Comparison of ENCODE assay signal across 34 cellular contexts in genomic region chr20:2307136-2307535, GRCh38. TPM values are rescaled to one million over a fixed set of nuclear protein-coding genes. Genes with fewer than 3 reads are reported as not detected.
"Had no signal": no experiment of that assay in that cellular context is flagged by ENCODE, and none has a peak within 500 bp of the region (broad histone marks: within the 10 kb centered on the region; RNA-seq: fewer than 3 reads in every experiment).

No MANE protein-coding gene starts in this region.

- H3K4me1 Mint-ChIP-seq: natural killer cell; stimulated activated naive CD8-positive, alpha-beta T cell treated with anti-CD3 and anti-CD28 coated beads, Interleukin-15, amount 100 ng/mL, for 72 hours had no signal

- H3K27me3 Mint-ChIP-seq: stimulated activated memory B cell treated with anti-CD40 and anti-IgM and Interleukin-4, amounts not matched to agents 10 μg/mL and 1 μg/mL and 100 μg/mL, for 72 hours had no signal

- H3K27ac Mint-ChIP-seq: naive thymus-derived CD4-positive, alpha-beta T cell; natural killer cell; nephron; progenitor cell of endocrine pancreas; stimulated activated memory B cell treated with anti-CD40 and anti-IgM and Interleukin-4, amounts not matched to agents 10 μg/mL and 1 μg/mL and 100 μg/mL, for 72 hours; type B pancreatic cell had no signal

- H3K9me3 Mint-ChIP-seq: naive thymus-derived CD4-positive, alpha-beta T cell; natural killer cell; nephron; stimulated activated memory B cell treated with anti-CD40 and anti-IgM and Interleukin-4, amounts not matched to agents 10 μg/mL and 1 μg/mL and 100 μg/mL, for 72 hours; stimulated activated naive CD8-positive, alpha-beta T cell treated with anti-CD3 and anti-CD28 coated beads, Interleukin-15, amount 100 ng/mL, for 72 hours; type B pancreatic cell had no signal

- H3K36me3 Mint-ChIP-seq: naive thymus-derived CD4-positive, alpha-beta T cell; natural killer cell; stimulated activated memory B cell treated with anti-CD40 and anti-IgM and Interleukin-4, amounts not matched to agents 10 μg/mL and 1 μg/mL and 100 μg/mL, for 72 hours; type B pancreatic cell had no signal

- H3K27ac ChIP-seq: neutrophil, pancreas, psoas muscle, right lobe of liver, skin epidermis, spleen, suprapubic skin, testis, tibial artery, upper lobe of right lung, uterus had no signal

- H3K9me3 ChIP-seq: neutrophil, pancreas, psoas muscle, right lobe of liver, spleen, suprapubic skin, testis, tibial artery, transverse colon, upper lobe of right lung, uterus had no signal

- H3K36me3 ChIP-seq: neutrophil, pancreas, right lobe of liver, spleen, suprapubic skin, tibial artery, transverse colon, upper lobe of right lung, uterus had no signal

- DNase-seq: naive thymus-derived CD4-positive, alpha-beta T cell; natural killer cell; nucleus accumbens; psoas muscle; right cardiac atrium; right lobe of liver; spleen; stimulated activated CD4-positive, alpha-beta T cell treated with anti-CD3 and anti-CD28 coated beads, Interleukin-12 subunit alpha, Interleukin-12 subunit beta, amount 100 ng/mL, for 4 hours; stimulated activated CD4-positive, alpha-beta T cell treated with anti-CD3 and anti-CD28 coated beads, Interleukin-1b, Interleukin-23, amount 100 ng/mL, for 48 hours; stimulated activated CD4-positive, alpha-beta T cell treated with anti-CD3 and anti-CD28 coated beads, Interleukin-4, amount 100 ng/mL, for 1 hour; stimulated activated CD4-positive, alpha-beta T cell treated with anti-CD3 and anti-CD28 coated beads, Interleukin-4, amount 100 ng/mL, for 4 hours; stimulated activated CD8-positive, alpha-beta memory T cell treated with anti-CD3 and anti-CD28 coated beads, Interleukin-4, amount 100 ng/mL, for 48 hours; stimulated activated naive CD4-positive, alpha-beta T cell; stimulated activated naive CD8-positive, alpha-beta T cell treated with anti-CD3 and anti-CD28 coated beads, Interleukin-15, amount 100 ng/mL, for 72 hours; stimulated activated naive CD8-positive, alpha-beta T cell treated with anti-CD3 and anti-CD28 coated beads, Interleukin-15, Interleukin-2, amounts not matched to agents 100 U/mL and 50 U/mL, for 24 hours; substantia nigra; testis; transverse colon; upper lobe of right lung; uterus had no signal

- ATAC-seq: naive thymus-derived CD4-positive, alpha-beta T cell; natural killer cell; pancreas; psoas muscle; right cardiac atrium; right lobe of liver; stimulated activated memory B cell treated with anti-CD40 and anti-IgM and Interleukin-4, amounts not matched to agents 10 μg/mL and 1 μg/mL and 100 μg/mL, for 72 hours; stimulated activated naive CD8-positive, alpha-beta T cell treated with anti-CD3 and anti-CD28 coated beads, Interleukin-15, amount 100 ng/mL, for 72 hours; stimulated activated naive CD8-positive, alpha-beta T cell treated with anti-CD3 and anti-CD28 coated beads, Interleukin-15, Interleukin-2, amounts not matched to agents 100 U/mL and 50 U/mL, for 24 hours; upper lobe of right lung had no signal

- H3K4me3 Mint-ChIP-seq: naive thymus-derived CD4-positive, alpha-beta T cell; natural killer cell; nephron; stimulated activated memory B cell treated with anti-CD40 and anti-IgM and Interleukin-4, amounts not matched to agents 10 μg/mL and 1 μg/mL and 100 μg/mL, for 72 hours; stimulated activated naive CD8-positive, alpha-beta T cell treated with anti-CD3 and anti-CD28 coated beads, Interleukin-15, amount 100 ng/mL, for 72 hours; type B pancreatic cell had no signal

- H3K4me3 ChIP-seq: pancreas, psoas muscle, right lobe of liver, skin epidermis, smooth muscle cell, spleen, suprapubic skin, testis, tibial artery, transverse colon, upper lobe of right lung, uterus had no signal

- H3K4me1 ChIP-seq: pancreas, psoas muscle, suprapubic skin, testis, tibial artery, upper lobe of right lung, uterus had no signal

RNA-seq across cellular contexts. Expression of gene TGM3, which starts 11.3 kb away (rescaled TPM):
- total RNA-seq: naive thymus-derived CD4-positive, alpha-beta T cell; natural killer cell; omental fat pad; osteocyte; renal cortical epithelial cell; right cardiac atrium; upper lobe of right lung; urinary bladder had no signal
- polyA plus RNA-seq: naive thymus-derived CD4-positive, alpha-beta T cell; urinary bladder had no signal
